18 cellular contexts compared by ENCODE assay signal in genomic region chr3:63429905-63430304, GRCh38.
"Had no signal": no experiment of that assay in that cellular context is flagged by ENCODE, and none has a peak within 500 bp of the region (broad histone marks: within the 10 kb centered on the region; RNA-seq: fewer than 3 reads in every experiment).

No MANE protein-coding gene starts in this region.

- H3K27me3 ChIP-seq: dorsolateral prefrontal cortex, left lung, neutrophil, thyroid gland had no signal

- ATAC-seq: activated CD4-positive, alpha-beta T cell treated with anti-CD3 and anti-CD28 coated beads for 36 hours; activated T-cell treated with anti-CD3 and anti-CD28 coated beads, Interleukin-2, amount 50 U/mL, for 72 hours; left lung; mucosa of descending colon; natural killer cell; stimulated activated naive B cell treated with anti-CD40 and anti-IgM and Interleukin-4, amounts not matched to agents 10 μg/mL and 1 μg/mL and 100 μg/mL, for 72 hours; T-helper 17 cell had no signal

- DNase-seq: activated CD4-positive, alpha-beta memory T cell treated with anti-CD3 and anti-CD28 coated beads, Interleukin-2, amount 10 ng/mL, durations not matched to agents 7 days and 5 days; activated CD4-positive, alpha-beta T cell treated with anti-CD3 and anti-CD28 coated beads for 36 hours; activated naive CD8-positive, alpha-beta T cell treated with anti-CD3 and anti-CD28 coated beads for 36 hours; activated T-cell treated with anti-CD3 and anti-CD28 coated beads, Interleukin-2, amount 50 U/mL, for 72 hours; anterior cingulate cortex; dorsolateral prefrontal cortex; endodermal cell; islet precursor cell; left lung; mammary epithelial cell; mucosa of descending colon; natural killer cell; stimulated activated CD4-positive, alpha-beta T cell treated with anti-CD3 and anti-CD28 coated beads, Interleukin-15, amount 100 ng/mL, for 24 hours; stimulated activated CD4-positive, alpha-beta T cell treated with anti-CD3 and anti-CD28 coated beads, Interleukin-4, amount 100 ng/mL, for 1 hour; stimulated activated naive B cell treated with anti-CD40 and anti-IgM and Interleukin-4, amounts not matched to agents 10 μg/mL and 1 μg/mL and 100 μg/mL, for 72 hours; T-helper 17 cell; thyroid gland had no signal

- H3K4me3 ChIP-seq: dorsolateral prefrontal cortex, left lung, mucosa of descending colon, thyroid gland had no signal

- H3K36me3 ChIP-seq: left lung, neutrophil, thyroid gland had no signal

- H3K4me1 ChIP-seq: left lung had no signal

- H3K9me3 ChIP-seq: left lung, mucosa of descending colon, neutrophil, thyroid gland had no signal

- H3K27ac ChIP-seq: dorsolateral prefrontal cortex, left lung, neutrophil, thyroid gland had no signal
